Comparison of ENCODE assay signal across 1 cellular context in genomic region chr17:78641243-78641642, GRCh38.
TF ChIP-seq lines count a peak whose summit lies in the region.

No MANE protein-coding gene starts in this region.

TF ChIP-seq in HepG2, 621 proteins besides CTCF, POLR2A, EP300 and RAD21 (continued from another document and continues in another):
- TF ChIP-seq LCORL (IDR thresholded peaks at IDR 0.05): no peak
- 0 out of 2 replicates have a peak, but pooled peaks have one; percentile 29 for TF ChIP-seq LCORL (CRISPR knock-in tag; IDR thresholded peaks at IDR 0.05)
- TF ChIP-seq ZNF850 (CRISPR knock-in tag; conservative IDR thresholded peaks at IDR 0.05): no peak
- TF ChIP-seq TP53 (CRISPR knock-in tag; conservative IDR thresholded peaks at IDR 0.05): no peak
- TF ChIP-seq CREB3 (CRISPR knock-in tag; IDR thresholded peaks at IDR 0.05): no peak
- no peak for TF ChIP-seq CBX1 (IDR thresholded peaks at IDR 0.05; ENCODE audit: low read depth)
- no peak for TF ChIP-seq CCDC6 (CRISPR knock-in tag; IDR thresholded peaks at IDR 0.05)
- no peak for TF ChIP-seq E2F5 (CRISPR knock-in tag; conservative IDR thresholded peaks at IDR 0.05)
- 0 out of 2 replicates have a peak, but pooled peaks have one; percentile 16 for TF ChIP-seq MED1 (CRISPR knock-in tag; IDR thresholded peaks at IDR 0.05)
- no peak for TF ChIP-seq ZFYVE20 (CRISPR knock-in tag; IDR thresholded peaks at IDR 0.05; ENCODE audit: borderline replicate concordance, low read depth)
- TF ChIP-seq ZNF382 (CRISPR knock-in tag; IDR thresholded peaks at IDR 0.05; ENCODE audit: borderline replicate concordance): no peak
- TF ChIP-seq SAP130 (CRISPR knock-in tag; IDR thresholded peaks at IDR 0.05; ENCODE audit: low read depth): 0 out of 2 replicates have a peak, but pooled peaks have one; percentile 44
- no peak for TF ChIP-seq ZFP37 (CRISPR knock-in tag; IDR thresholded peaks at IDR 0.05; ENCODE audit: borderline replicate concordance)
- no peak for TF ChIP-seq ZNF24 (IDR thresholded peaks at IDR 0.05)
- no peak for TF ChIP-seq ZNF737 (CRISPR knock-in tag; IDR thresholded peaks at IDR 0.05; ENCODE audit: borderline replicate concordance)
- peak; percentile 51; the same call in 1 of the 2 replicates for TF ChIP-seq PHF21A (CRISPR knock-in tag; IDR thresholded peaks at IDR 0.05)
- TF ChIP-seq KMT2B (CRISPR knock-in tag; IDR thresholded peaks at IDR 0.05): no peak
- TF ChIP-seq KAT2B (IDR thresholded peaks at IDR 0.05; ENCODE audit: borderline replicate concordance, low read depth, low read length): no peak
- no peak for TF ChIP-seq SIX1 (CRISPR knock-in tag; IDR thresholded peaks at IDR 0.05; ENCODE audit: borderline replicate concordance)
- no peak for TF ChIP-seq TRAFD1 (CRISPR knock-in tag; IDR thresholded peaks at IDR 0.05; ENCODE audit: borderline replicate concordance)
- TF ChIP-seq ZNF441 (CRISPR knock-in tag; IDR thresholded peaks at IDR 0.05; ENCODE audit: borderline replicate concordance): peak; percentile 52; the same call in 1 of the 2 replicates
- TF ChIP-seq ZBTB43 (CRISPR knock-in tag; conservative IDR thresholded peaks at IDR 0.05): no peak
- TF ChIP-seq ZNF746 (CRISPR knock-in tag; IDR thresholded peaks at IDR 0.05): no peak
- no peak for TF ChIP-seq NFATC3 (CRISPR knock-in tag; IDR thresholded peaks at IDR 0.05)
- TF ChIP-seq ZNF335 (CRISPR knock-in tag; IDR thresholded peaks at IDR 0.05): peak; percentile 25; the same call in 1 of the 2 replicates
- TF ChIP-seq JDP2 (CRISPR knock-in tag; IDR thresholded peaks at IDR 0.05; ENCODE audit: borderline replicate concordance): no peak
- TF ChIP-seq RORA (CRISPR knock-in tag; IDR thresholded peaks at IDR 0.05): no peak
- no peak for TF ChIP-seq ZNF407 (CRISPR knock-in tag; IDR thresholded peaks at IDR 0.05; ENCODE audit: not compliant biosample characterization)
- TF ChIP-seq TFAP4 (IDR thresholded peaks at IDR 0.05; ENCODE audit: borderline replicate concordance, low read depth): no peak
- TF ChIP-seq NFKBIZ (CRISPR knock-in tag; IDR thresholded peaks at IDR 0.05): no peak
- no peak for TF ChIP-seq ATF4 (CRISPR knock-in tag; IDR thresholded peaks at IDR 0.05)
- TF ChIP-seq MXD3 (CRISPR knock-in tag; IDR thresholded peaks at IDR 0.05): no peak
- TF ChIP-seq RFX1 (IDR thresholded peaks at IDR 0.05): no peak
- TF ChIP-seq PATZ1 (CRISPR knock-in tag; IDR thresholded peaks at IDR 0.05): 0 out of 2 replicates have a peak, but pooled peaks have one; percentile 10
- peak; percentile 29; the same call in 1 of the 2 replicates for TF ChIP-seq THAP9 (CRISPR knock-in tag; IDR thresholded peaks at IDR 0.05; ENCODE audit: borderline replicate concordance)
- peak; percentile 35; the same call in 1 of the 2 replicates for TF ChIP-seq ERF (CRISPR knock-in tag; IDR thresholded peaks at IDR 0.05)
- peak; percentile 28; the same call in 1 of the 2 replicates for TF ChIP-seq ELF3 (CRISPR knock-in tag; IDR thresholded peaks at IDR 0.05)
- no peak for TF ChIP-seq ZKSCAN8 (CRISPR knock-in tag; IDR thresholded peaks at IDR 0.05; ENCODE audit: borderline replicate concordance)
- TF ChIP-seq SOX13 (IDR thresholded peaks at IDR 0.05): no peak
- no peak for TF ChIP-seq SOX13 (CRISPR knock-in tag; conservative IDR thresholded peaks at IDR 0.05 in 1 of 2, IDR thresholded peaks at IDR 0.05 in 1 of 2)
- no peak for TF ChIP-seq ZNF674 (CRISPR knock-in tag; IDR thresholded peaks at IDR 0.05; ENCODE audit: low read depth)
- TF ChIP-seq ZNF547 (CRISPR knock-in tag; IDR thresholded peaks at IDR 0.05): no peak
- no peak for TF ChIP-seq ZNF780A (CRISPR knock-in tag; IDR thresholded peaks at IDR 0.05)
- TF ChIP-seq NFYB (CRISPR knock-in tag; IDR thresholded peaks at IDR 0.05): no peak
- TF ChIP-seq RFXAP (CRISPR knock-in tag; IDR thresholded peaks at IDR 0.05; ENCODE audit: borderline replicate concordance): no peak
- TF ChIP-seq TRIM24 (CRISPR knock-in tag; IDR thresholded peaks at IDR 0.05): no peak
